ENCODE assay signal across 9 cellular contexts in genomic region chr19:17078038-17078919, GRCh38. TPM values are rescaled to one million over a fixed set of nuclear protein-coding genes. Genes with fewer than 3 reads are reported as not detected.
A peak's percentile ranks its signal among the peaks of the same experiment; 100 is the strongest.
DNase-seq lines count a peak whose midpoint lies in the region; ATAC-seq and TF ChIP-seq lines count a peak whose summit lies in the region.
"Had no signal": no experiment of that assay in that cellular context is flagged by ENCODE, and none has a peak within 500 bp of the region (broad histone marks: within the 10 kb centered on the region; RNA-seq: fewer than 3 reads in every experiment).

No MANE protein-coding gene starts in this region.

- H3K36me3 ChIP-seq in left ventricle myocardium inferior (no peaks in the 10 kb centered on the region), uterus (no peaks in the 10 kb centered on the region)

- no peak for DNase-seq in left ventricle myocardium inferior
- no peak for DNase-seq in Right ventricle myocardium superior
- no peak for DNase-seq in mesothelial cell of epicardium (ENCODE audit: low spot score in 2 of 2, unreplicated experiment in 2 of 2)
- DNase-seq in uterus = no peak
- no peak for DNase-seq in DMS79 (lab: John Stamatoyannopoulos, UW)
- no peak for DNase-seq in occipital lobe (lab: John Stamatoyannopoulos, UW)
- DNase-seq: stimulated activated CD4-positive, alpha-beta T cell treated with anti-CD3 and anti-CD28 coated beads, Interleukin-15, amount 100 ng/mL, for 24 hours had no signal

- no peak overlapping the region for H3K27ac Mint-ChIP-seq in mesothelial cell of epicardium

- H3K9me3 ChIP-seq in left ventricle myocardium inferior (replicated peaks) (no peaks in the 10 kb centered on the region), uterus (no peaks in the 10 kb centered on the region)

- H3K4me1 Mint-ChIP-seq in mesothelial cell of epicardium = peaks cover 34% of the 10 kb centered on the region

- H3K4me3 ChIP-seq in left ventricle myocardium inferior = no peak overlapping the region
- H3K4me3 ChIP-seq in uterus = no peak overlapping the region

- peak overlapping the region; percentile 50 for H3K4me3 Mint-ChIP-seq in mesothelial cell of epicardium

- intact Hi-C loops in left ventricle myocardium inferior (cut with micrococcal nuclease) = no loop called here
- intact Hi-C loops in Right ventricle myocardium superior (cut with DNase I) = loop anchor here (5.0 kb wide), 1 partner anchor 59 kb away; no protein-coding TSS in a partner anchor
- intact Hi-C loops in uterus (cut with DNase I; ENCODE audit: low total_unique reads) = loop anchor here (10.0 kb wide), 2 partner anchors 57 to 197 kb away; no protein-coding TSS in a partner anchor

- ATAC-seq in Right ventricle myocardium superior (ENCODE audit: poor library complexity) = no peak
- no peak for ATAC-seq in HG03378 (IDR thresholded peaks at IDR 0.05; ENCODE audit: unreplicated experiment)

- H3K9me3 Mint-ChIP-seq in mesothelial cell of epicardium = no peaks in the 10 kb centered on the region

- H3K4me1 ChIP-seq in left ventricle myocardium inferior (peaks cover 91% of the 10 kb centered on the region), uterus (peaks cover 5 to 26% of the 10 kb centered on the region in 2 donors)

- peak overlapping the region; percentile 76 for H3K27ac ChIP-seq in left ventricle myocardium inferior (replicated peaks)
- peak overlapping the region; percentile 96 for H3K27ac ChIP-seq in angular gyrus (ENCODE audit: low read depth, low read length)
- peak overlapping the region; percentile 92 to 93 for H3K27ac ChIP-seq in uterus

- TF ChIP-seq CTCF in left ventricle myocardium inferior (IDR thresholded peaks at IDR 0.05; ENCODE audit: borderline replicate concordance) (no peak), mesothelial cell of epicardium (IDR thresholded peaks at IDR 0.05; ENCODE audit: unreplicated experiment) (no peak), uterus (IDR thresholded peaks at IDR 0.05) (no peak)

- no peak for TF ChIP-seq POLR2A in uterus (IDR thresholded peaks at IDR 0.05)

- H3K36me3 Mint-ChIP-seq in mesothelial cell of epicardium = no peaks in the 10 kb centered on the region

- H3K27me3 ChIP-seq in left ventricle myocardium inferior (ENCODE audit: low read depth) = no peaks in the 10 kb centered on the region
- no peaks in the 10 kb centered on the region for H3K27me3 ChIP-seq in uterus

- no peaks in the 10 kb centered on the region for H3K27me3 Mint-ChIP-seq in mesothelial cell of epicardium (ENCODE audit: low read depth)

RNA-seq across cellular contexts. Expression of gene MYO9B, which starts 2.7 kb away (rescaled TPM):
- total RNA-seq in left ventricle myocardium inferior (30.7 TPM), Right ventricle myocardium superior (32.4 TPM), mesothelial cell of epicardium (86.0 to 90.8 TPM (median 87.7 TPM) in 3 replicates), uterus (100 to 1,000 TPM in 1 of 4 donors, 10 to 100 TPM in 3; 17.6 to 117 (median 54.1) TPM), occipital lobe (24.0 TPM)

RNA-seq across cellular contexts. Expression of gene HAUS8, which starts 3.0 kb away (rescaled TPM):
- 3.5 TPM for total RNA-seq in left ventricle myocardium inferior
- total RNA-seq in Right ventricle myocardium superior = 4.5 TPM
- total RNA-seq in mesothelial cell of epicardium = 11.9 to 14.7 TPM (median 13.3 TPM) in 3 replicates
- 10 to 100 TPM in 2 of 4 donors, 1 to 10 TPM in 2; 2.6 to 11.5 (median 6.9) TPM for total RNA-seq in uterus
- 1.9 TPM for total RNA-seq in occipital lobe

RNA-seq across cellular contexts. Expression of gene CPAMD8, which starts 51.7 kb away (rescaled TPM):
- total RNA-seq in left ventricle myocardium inferior (13.7 TPM), Right ventricle myocardium superior (14.1 TPM), mesothelial cell of epicardium (38.8 to 43.0 TPM (median 40.9 TPM) in 3 replicates), uterus (10 to 100 TPM in 3 of 4 donors, 1 to 10 TPM in 1; 2.8 to 18.3 (median 15.7) TPM), occipital lobe (7.8 TPM)
